ENCODE assay signal across 8 cellular contexts in genomic region chr19:46861691-46862503, GRCh38. TPM values are rescaled to one million over a fixed set of nuclear protein-coding genes. Genes with fewer than 3 reads are reported as not detected.
DNase-seq lines count a peak whose midpoint lies in the region; ATAC-seq and TF ChIP-seq lines count a peak whose summit lies in the region.

No MANE protein-coding gene starts in this region.

- 1% methylated on average over 19 of the region's 19 CpGs for WGBS in heart right ventricle, 2 donors

- H3K27ac Mint-ChIP-seq in HFFc6 = no peak overlapping the region

- H3K27me3 Mint-ChIP-seq in HFFc6 (ENCODE audit: insufficient read depth) = peaks cover 3% of the 10 kb centered on the region; the same call in 1 of the 2 replicates

- H3K4me3 ChIP-seq in heart right ventricle (peak overlapping the region; percentile 62 to 99 (median 80)), fibroblast of the aortic adventitia (ENCODE audit: low read depth, low read length) (peak overlapping the region; percentile 88), skeletal muscle cell (ENCODE audit: low read depth, low read length) (peak overlapping the region; percentile 83)

- no peaks in the 10 kb centered on the region for H3K9me3 Mint-ChIP-seq in HFFc6

- H3K36me3 ChIP-seq in heart right ventricle = no peaks in the 10 kb centered on the region

- DNase-seq in heart right ventricle (peak in 1 of 2 donors; percentile 22), Right ventricle myocardium superior (no peak), fibroblast of the aortic adventitia (ENCODE audit: low read depth) (peak; percentile 39), skeletal muscle cell (ENCODE audit: low read depth) (no peak), HFFc6 (no peak)

- intact Hi-C loops in heart right ventricle (cut with DNase I) (loop anchor here in 7 of 10 donors (2.0 to 10.0 kb wide), 6 partner anchors 50 to 129 kb away; no protein-coding TSS in a partner anchor), Right ventricle myocardium superior (cut with DNase I) (loop anchor here (2.0 kb wide), 1 partner anchor 131 kb away; no protein-coding TSS in a partner anchor)

- peaks cover 14 to 75% (median 52%) of the 10 kb centered on the region in 9 donors for H3K4me1 ChIP-seq in heart right ventricle

- TF ChIP-seq CTCF in heart right ventricle (IDR thresholded peaks at IDR 0.05) (no peak), fibroblast of the aortic adventitia (IDR thresholded peaks at IDR 0.05; ENCODE audit: insufficient read depth, low read length) (no peak), HFFc6 (IDR thresholded peaks at IDR 0.05) (no peak)

- ATAC-seq in heart right ventricle (no peak), Right ventricle myocardium superior (ENCODE audit: poor library complexity) (no peak), HG03442 (IDR thresholded peaks at IDR 0.05; ENCODE audit: unreplicated experiment) (no peak), GM18502 (IDR thresholded peaks at IDR 0.05; ENCODE audit: poor library complexity, unreplicated experiment) (no peak)

- peak overlapping the region; percentile 95 to 100 (median 98) for H3K27ac ChIP-seq in heart right ventricle

- no peaks in the 10 kb centered on the region for H3K27me3 ChIP-seq in heart right ventricle

- no peaks in the 10 kb centered on the region for H3K9me3 ChIP-seq in heart right ventricle

- H3K36me3 Mint-ChIP-seq in HFFc6 (ENCODE audit: low read depth) = peaks cover 17% of the 10 kb centered on the region; the same call in 1 of the 2 replicates

- H3K4me1 Mint-ChIP-seq in HFFc6 (ENCODE audit: low read depth) = peaks cover 7% of the 10 kb centered on the region

- H3K4me3 Mint-ChIP-seq in HFFc6 = no peak overlapping the region

TF ChIP-seq in PFSK-1, 5 proteins besides CTCF, POLR2A, EP300 and RAD21:
- TF ChIP-seq REST (IDR thresholded peaks at IDR 0.05; ENCODE audit: insufficient read depth in 1 of 2, low read depth in 2 of 2, low read length in 2 of 2) (peak; percentile 44 to 69; a peak in 1 of 4 replicates), POLR2AphosphoS5 (IDR thresholded peaks at IDR 0.05; ENCODE audit: low read depth, low read length) (no peak), SIN3A (IDR thresholded peaks at IDR 0.05; ENCODE audit: borderline replicate concordance, insufficient read depth, low read length) (no peak), TAF1 (IDR thresholded peaks at IDR 0.05; ENCODE audit: borderline replicate concordance, insufficient read depth, low read length) (peak; percentile 42; the same call in 1 of the 2 replicates)

RNA-seq across cellular contexts. Expression of gene ARHGAP35, which starts 1.1 kb away (rescaled TPM):
- total RNA-seq in heart right ventricle = 10 to 100 TPM; 69.1 to 96.5 (median 74.0) TPM
- 10 to 100 TPM; 20.8 to 23.3 TPM for polyA plus RNA-seq in heart right ventricle
- total RNA-seq in Right ventricle myocardium superior = 62.6 TPM
- polyA plus RNA-seq in PFSK-1 (2012; ENCODE audit: insufficient read length, low read depth) = 31.9 TPM
- total RNA-seq in fibroblast of the aortic adventitia (ENCODE audit: low replicate concordance) = 48.7 and 61.3 TPM in 2 replicates
- total RNA-seq in HFFc6 (2021; fragmentation: NEBNext Ultra II Directional; extraction: Animal tissue kit (Norgen Biotek cat#: 25700)) = 10 to 100 TPM; 51.9 to 69.8 (median 63.4) TPM

RNA-seq across cellular contexts. Expression of gene AP2S1, which starts 11.3 kb away (rescaled TPM):
- total RNA-seq in heart right ventricle (100 to 1,000 TPM in 2 of 10 donors, 10 to 100 TPM in 8; 68.7 to 123 (median 79.0) TPM), Right ventricle myocardium superior (78.0 TPM), fibroblast of the aortic adventitia (ENCODE audit: low replicate concordance) (113 and 159 TPM in 2 replicates)
- polyA plus RNA-seq in heart right ventricle = 100 to 1,000 TPM in 1 of 2 donors, 10 to 100 TPM in 1; 96.9 to 192 TPM
- polyA plus RNA-seq in PFSK-1 (2012; ENCODE audit: insufficient read length, low read depth) = 511 TPM
- 100 to 1,000 TPM; 416 to 479 (median 463) TPM for total RNA-seq in HFFc6 (2021; fragmentation: NEBNext Ultra II Directional; extraction: Animal tissue kit (Norgen Biotek cat#: 25700))
